ENCODE assay signal across 1 cellular context in the genomic region with DNA sequence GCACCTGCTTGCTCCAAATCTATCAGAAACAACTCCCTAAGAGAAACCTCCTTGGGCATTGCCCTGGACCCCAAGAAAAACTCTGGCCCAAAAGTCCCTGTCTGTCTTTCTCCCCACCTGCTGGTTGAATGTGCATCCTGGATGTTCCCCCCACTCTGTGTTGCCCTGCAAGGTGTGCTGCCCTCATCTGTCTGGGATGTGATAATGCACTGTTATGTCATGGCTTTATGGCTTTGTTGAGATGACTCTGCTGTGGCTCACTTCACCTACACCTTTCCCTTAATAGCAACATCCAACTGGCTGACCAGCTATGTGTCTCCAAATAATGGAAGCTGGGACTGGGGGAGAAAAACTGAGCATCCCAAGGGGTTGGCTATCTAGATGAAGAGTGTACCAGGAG.
TF ChIP-seq lines count a peak whose summit lies in the region.

No MANE protein-coding gene starts in this region.

TF ChIP-seq in WTC11, 78 proteins besides CTCF, POLR2A, EP300 and RAD21 (continued from another document):
- TF ChIP-seq PRDM15 (CRISPR knock-in tag; IDR thresholded peaks at IDR 0.05) (no peak), TEAD4 (CRISPR knock-in tag; IDR thresholded peaks at IDR 0.05) (no peak), ZNF423 (CRISPR knock-in tag; IDR thresholded peaks at IDR 0.05) (no peak), ESRRA (CRISPR knock-in tag; IDR thresholded peaks at IDR 0.05; ENCODE audit: borderline replicate concordance) (no peak), NR1H2 (CRISPR knock-in tag; IDR thresholded peaks at IDR 0.05) (no peak), GABPB1 (CRISPR knock-in tag; IDR thresholded peaks at IDR 0.05) (no peak), ZBTB21 (CRISPR knock-in tag; IDR thresholded peaks at IDR 0.05; ENCODE audit: borderline replicate concordance) (no peak), ZNF281 (CRISPR knock-in tag; IDR thresholded peaks at IDR 0.05) (no peak), ZNF138 (CRISPR knock-in tag; conservative IDR thresholded peaks at IDR 0.05) (no peak), ZNF121 (CRISPR knock-in tag; IDR thresholded peaks at IDR 0.05) (no peak)
